Comparison of ENCODE assay signal across 8 cellular contexts in the genomic region with DNA sequence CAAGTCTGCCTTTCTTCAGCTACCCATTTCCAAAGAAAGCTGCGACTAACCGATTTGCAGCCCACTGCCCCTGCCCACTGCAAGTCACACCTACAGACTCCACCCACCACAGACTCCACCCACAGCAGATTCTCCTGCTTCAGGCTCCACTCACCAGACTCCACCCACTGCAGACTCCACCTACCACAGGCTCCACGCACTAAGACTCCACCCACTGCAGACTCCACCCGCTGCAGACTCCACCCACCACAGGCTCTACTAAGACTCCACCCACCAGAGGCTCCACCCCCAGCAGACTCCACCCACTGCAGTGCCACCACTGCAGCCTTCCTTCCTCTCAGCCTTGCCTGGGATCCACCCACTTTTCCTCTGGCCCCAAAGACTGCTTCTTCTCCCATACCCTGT. TPM values are rescaled to one million over a fixed set of nuclear protein-coding genes. Genes with fewer than 3 reads are reported as not detected.
DNase-seq lines count a peak whose midpoint lies in the region; ATAC-seq and TF ChIP-seq lines count a peak whose summit lies in the region.

No MANE protein-coding gene starts in this region.

- no TSS peak for BruUV-seq in PC-9 (replicated peaks; lab: Mats Ljungman, UMichigan)

- H3K9me2 ChIP-seq in PC-9 (ENCODE audit: insufficient read depth) = no peaks in the 10 kb centered on the region

- H3K4me3 ChIP-seq in PC-9 (no peak overlapping the region), cardiac fibroblast (replicated peaks in 1 of 2; ENCODE audit: low read depth in 2 of 2, low read length in 2 of 2) (no peak overlapping the region)

- H3K4me3 Mint-ChIP-seq in natural killer cell treated with Interleukin-12 subunit alpha and Interleukin-12 subunit beta and Interleukin-15 and Interleukin-18, amount 100 ng/mL, for 72 hours = no peak overlapping the region

- H3K27me3 ChIP-seq in PC-9 (ENCODE audit: insufficient read depth, low read depth) = peaks cover 5% of the 10 kb centered on the region; the same call in 1 of the 2 replicates

- H3K4me2 ChIP-seq in PC-9 = no peak overlapping the region

- intact Hi-C loops in Right ventricle myocardium inferior (cut with DNase I) (no loop called here), cardiac septum (cut with DNase I) (no loop called here), PC-9 (cut with micrococcal nuclease; ENCODE audit: unreplicated experiment) (no loop called here)

- no peaks in the 10 kb centered on the region for H3F3A ChIP-seq in PC-9 (ENCODE audit: insufficient read depth, low read depth)

- H3K4me1 Mint-ChIP-seq in natural killer cell treated with Interleukin-12 subunit alpha and Interleukin-12 subunit beta and Interleukin-15 and Interleukin-18, amount 100 ng/mL, for 72 hours (ENCODE audit: low read depth in 2 of 2) = peaks cover 5 to 17% of the 10 kb centered on the region in 2 donors

- DNase-seq in Right ventricle myocardium inferior (ENCODE audit: missing footprints) (peak; percentile 60), cardiac septum (ENCODE audit: low spot score) (no peak), PC-9 (peak; percentile 49 to 51), cardiac fibroblast (ENCODE audit: low read depth in 2 of 2) (peak; percentile 36 to 50), NCI-H2107 treated with DMSO at 0.1 percent for 48 hours (lab: John Stamatoyannopoulos, UW; ENCODE audit: unreplicated experiment) (no peak)
- no peak for DNase-seq in natural killer cell treated with Interleukin-12 subunit alpha and Interleukin-12 subunit beta and Interleukin-15 and Interleukin-18, amount 100 ng/mL, for 72 hours (ENCODE audit: low spot score)

- POLR2A ChIA-PET in PC-9 (lab: Charles Lee; ENCODE audit: unreplicated experiment) = no interaction called here

- no peaks in the 10 kb centered on the region for H3K9me3 ChIP-seq in PC-9 (ENCODE audit: insufficient read depth, low read depth)

- TF ChIP-seq CTCF in PC-9 (conservative IDR thresholded peaks at IDR 0.05) (no peak), cardiac fibroblast (IDR thresholded peaks at IDR 0.05; ENCODE audit: low read depth, low read length) (no peak)

- no peaks in the 10 kb centered on the region for H3K79me2 ChIP-seq in PC-9 (ENCODE audit: low read depth)

- ATAC-seq in Right ventricle myocardium inferior (peak; percentile 55), HG02610 (IDR thresholded peaks at IDR 0.05; ENCODE audit: unreplicated experiment) (no peak), GM21447 (IDR thresholded peaks at IDR 0.05; ENCODE audit: unreplicated experiment) (no peak)
- ATAC-seq in natural killer cell treated with Interleukin-12 subunit alpha and Interleukin-12 subunit beta and Interleukin-15 and Interleukin-18, amount 100 ng/mL, for 72 hours = peak; percentile 65 to 69

- H3K9me3 Mint-ChIP-seq in natural killer cell treated with Interleukin-12 subunit alpha and Interleukin-12 subunit beta and Interleukin-15 and Interleukin-18, amount 100 ng/mL, for 72 hours = no peaks in the 10 kb centered on the region

- H3K27ac ChIP-seq in PC-9 = no peak overlapping the region

- H3K36me3 ChIP-seq in PC-9 (ENCODE audit: low read depth) = no peaks in the 10 kb centered on the region

- H3K27me3 Mint-ChIP-seq in natural killer cell treated with Interleukin-12 subunit alpha and Interleukin-12 subunit beta and Interleukin-15 and Interleukin-18, amount 100 ng/mL, for 72 hours = peaks cover 5 to 10% of the 10 kb centered on the region in 2 donors

- H3K27ac Mint-ChIP-seq in natural killer cell treated with Interleukin-12 subunit alpha and Interleukin-12 subunit beta and Interleukin-15 and Interleukin-18, amount 100 ng/mL, for 72 hours = no peak overlapping the region

- no peaks in the 10 kb centered on the region for H3K4me1 ChIP-seq in PC-9 (replicated peaks; ENCODE audit: insufficient read depth)

- H3K36me3 Mint-ChIP-seq in natural killer cell treated with Interleukin-12 subunit alpha and Interleukin-12 subunit beta and Interleukin-15 and Interleukin-18, amount 100 ng/mL, for 72 hours = no peaks in the 10 kb centered on the region

- CTCF ChIA-PET in PC-9 (lab: Charles Lee) = no interaction called here

- H2AFZ ChIP-seq in PC-9 = no peak overlapping the region

- H4K20me1 ChIP-seq in PC-9 (ENCODE audit: insufficient read depth) = no peaks in the 10 kb centered on the region

RNA-seq across cellular contexts. Expression of a gene that starts 41.3 kb away (rescaled TPM):
- total RNA-seq in Right ventricle myocardium inferior (24.9 TPM), cardiac septum (22.6 TPM), PC-9 (2021) (1.6 and 6.2 TPM in 2 replicates)
- total RNA-seq in natural killer cell treated with Interleukin-12 subunit alpha and Interleukin-12 subunit beta and Interleukin-15 and Interleukin-18, amount 100 ng/mL, for 72 hours = under 1 TPM; 0.24 to 0.25 TPM

Comparison
In these comparisons a context has a peak if more than half of its experiments do, and no peak if none do; other contexts are left out.
1. DNase-seq: peak in Right ventricle myocardium inferior (single experiment), PC-9 (2 of 2) and cardiac fibroblast (2 of 2); none in cardiac septum (single experiment), natural killer cell treated with Interleukin-12 subunit alpha and Interleukin-12 subunit beta and Interleukin-15 and Interleukin-18, amount 100 ng/mL, for 72 hours (single experiment) and NCI-H2107 treated with DMSO at 0.1 percent for 48 hours (single experiment).
2. ATAC-seq: peak in Right ventricle myocardium inferior (single experiment) and natural killer cell treated with Interleukin-12 subunit alpha and Interleukin-12 subunit beta and Interleukin-15 and Interleukin-18, amount 100 ng/mL, for 72 hours (2 of 2); none in HG02610 (single experiment) and GM21447 (single experiment).